In genomic region chr11:124578761-124579160, GRCh38 we compare ENCODE assay signal across 35 cellular contexts. TPM values are rescaled to one million over a fixed set of nuclear protein-coding genes. Genes with fewer than 3 reads are reported as not detected.
"Had no signal": no experiment of that assay in that cellular context is flagged by ENCODE, and none has a peak within 500 bp of the region (broad histone marks: within the 10 kb centered on the region; RNA-seq: fewer than 3 reads in every experiment).

No MANE protein-coding gene starts in this region.

- H3K9me3 ChIP-seq: adrenal gland, body of pancreas, breast epithelium had no signal

- H3K4me3 Mint-ChIP-seq: activated B cell treated with CpG ODN at 0.5 μM for 24 hours; activated CD4-positive, alpha-beta memory T cell treated with anti-CD3 and anti-CD28 coated beads for 36 hours; activated CD4-positive, alpha-beta T cell treated with anti-CD3 and anti-CD28 coated beads, Interleukin-2, amount 10 ng/mL, durations not matched to agents 24 days and 14 days; activated CD8-positive, alpha-beta T cell treated with anti-CD3 and anti-CD28 coated beads for 36 hours; activated naive CD4-positive, alpha-beta T cell treated with anti-CD3 and anti-CD28 coated beads for 36 hours; activated naive CD8-positive, alpha-beta T cell treated with anti-CD3 and anti-CD28 coated beads for 36 hours; activated T-cell treated with anti-CD3 and anti-CD28 coated beads, Interleukin-2, amount 50 U/mL, for 24 hours; T-cell; T-helper 2 cell treated with Interferon-gamma antibody and Interleukin-4, amounts not matched to agents 5 μg/mL and 100 μg/mL, for 36 hours had no signal

- H3K36me3 ChIP-seq: adrenal gland, brain microvascular endothelial cell, breast epithelium had no signal

- H3K4me1 ChIP-seq: adrenal gland, body of pancreas, breast epithelium had no signal

- H3K9me3 Mint-ChIP-seq: activated B cell treated with CpG ODN at 0.5 μM for 24 hours; activated CD4-positive, alpha-beta memory T cell treated with anti-CD3 and anti-CD28 coated beads for 36 hours; activated CD4-positive, alpha-beta T cell treated with anti-CD3 and anti-CD28 coated beads, Interleukin-2, amount 10 ng/mL, durations not matched to agents 24 days and 14 days; activated CD8-positive, alpha-beta T cell treated with anti-CD3 and anti-CD28 coated beads for 36 hours; activated naive CD4-positive, alpha-beta T cell treated with anti-CD3 and anti-CD28 coated beads for 36 hours; activated naive CD4-positive, alpha-beta T cell treated with anti-CD3 and anti-CD28 coated beads, Interleukin-2, amount 50 U/mL, for 72 hours; activated naive CD8-positive, alpha-beta T cell treated with anti-CD3 and anti-CD28 coated beads for 36 hours; activated T-cell treated with anti-CD3 and anti-CD28 coated beads, Interleukin-2, amount 50 U/mL, for 24 hours; activated T-helper 2 cell treated with anti-CD3 and anti-CD28 coated beads, Interferon-gamma antibody, Interleukin-2, Interleukin-4, amounts not matched to agents 10 μg/mL and 5 μg/mL and 100 μg/mL, durations not matched to agents 14 hours and 24 hours and 36 hours; T-cell; T-helper 2 cell treated with Interferon-gamma antibody and Interleukin-4, amounts not matched to agents 5 μg/mL and 100 μg/mL, for 36 hours had no signal

- DNase-seq: activated B cell treated with CpG ODN at 0.5 μM for 24 hours; activated CD4-positive, alpha-beta memory T cell treated with anti-CD3 and anti-CD28 coated beads for 36 hours; activated CD4-positive, alpha-beta T cell treated with anti-CD3 and anti-CD28 coated beads for 4 hours; activated CD4-positive, alpha-beta T cell treated with anti-CD3 and anti-CD28 coated beads, Interleukin-2, amount 10 ng/mL, durations not matched to agents 24 days and 14 days; activated CD4-positive, alpha-beta T cell treated with anti-CD3 and anti-CD28 coated beads, Interleukin-2, amount 50 U/mL, for 1 hour; activated CD4-positive, alpha-beta T cell treated with anti-CD3 and anti-CD28 coated beads, Interleukin-2, amount 50 U/mL, for 4 hours; activated CD4-positive, CD25-positive, alpha-beta regulatory T cell treated with anti-CD3 and anti-CD28 coated beads, Interleukin-2, amount 50 U/mL, for 72 hours; activated CD8-positive, alpha-beta memory T cell treated with anti-CD3 and anti-CD28 coated beads, Interleukin-2, amount 50 U/mL, for 48 hours; activated CD8-positive, alpha-beta T cell treated with anti-CD3 and anti-CD28 coated beads for 36 hours; activated effector memory CD4-positive, alpha-beta T cell treated with Interleukin-2 at 50 U/mL for 16 hours; activated gamma-delta T cell; activated naive CD4-positive, alpha-beta T cell treated with anti-CD3 and anti-CD28 coated beads for 36 hours; activated naive CD4-positive, alpha-beta T cell treated with anti-CD3 and anti-CD28 coated beads, Interleukin-2, amount 50 U/mL, for 16 hours; activated naive CD8-positive, alpha-beta T cell treated with anti-CD3 and anti-CD28 coated beads for 36 hours; activated T-cell treated with anti-CD3 and anti-CD28 coated beads, Interleukin-2, amount 50 U/mL, for 24 hours; activated T-cell treated with anti-CD3 and anti-CD28 coated beads, Interleukin-2, amount 50 U/mL, for 48 hours; adrenal gland; amniotic stem cell; aorta; body of pancreas; brain microvascular endothelial cell; central memory CD4-positive, alpha-beta T cell; T-cell; T-helper 2 cell; T-helper 9 cell had no signal

- H3K36me3 Mint-ChIP-seq: activated CD4-positive, alpha-beta memory T cell treated with anti-CD3 and anti-CD28 coated beads for 36 hours; activated naive CD4-positive, alpha-beta T cell treated with anti-CD3 and anti-CD28 coated beads, Interleukin-2, amount 50 U/mL, for 72 hours; activated naive CD8-positive, alpha-beta T cell treated with anti-CD3 and anti-CD28 coated beads for 36 hours; T-cell had no signal

- H3K27ac Mint-ChIP-seq: activated B cell treated with CpG ODN at 0.5 μM for 24 hours; activated CD4-positive, alpha-beta memory T cell treated with anti-CD3 and anti-CD28 coated beads for 36 hours; activated CD4-positive, alpha-beta T cell treated with anti-CD3 and anti-CD28 coated beads, Interleukin-2, amount 10 ng/mL, durations not matched to agents 24 days and 14 days; activated CD8-positive, alpha-beta T cell treated with anti-CD3 and anti-CD28 coated beads for 36 hours; activated naive CD4-positive, alpha-beta T cell treated with anti-CD3 and anti-CD28 coated beads for 36 hours; activated naive CD4-positive, alpha-beta T cell treated with anti-CD3 and anti-CD28 coated beads, Interleukin-2, amount 50 U/mL, for 72 hours; activated naive CD8-positive, alpha-beta T cell treated with anti-CD3 and anti-CD28 coated beads for 36 hours; activated T-cell treated with anti-CD3 and anti-CD28 coated beads, Interleukin-2, amount 50 U/mL, for 24 hours; activated T-helper 2 cell treated with anti-CD3 and anti-CD28 coated beads, Interferon-gamma antibody, Interleukin-2, Interleukin-4, amounts not matched to agents 10 μg/mL and 5 μg/mL and 100 μg/mL, durations not matched to agents 14 hours and 24 hours and 36 hours; T-cell; T-helper 2 cell treated with Interferon-gamma antibody and Interleukin-4, amounts not matched to agents 5 μg/mL and 100 μg/mL, for 36 hours had no signal

- H3K27ac ChIP-seq: adrenal gland, body of pancreas, brain microvascular endothelial cell, breast epithelium, VCaP had no signal

- H3K27me3 ChIP-seq: adrenal gland, body of pancreas, brain microvascular endothelial cell, breast epithelium had no signal

- H3K4me1 Mint-ChIP-seq: activated B cell treated with CpG ODN at 0.5 μM for 24 hours; activated CD4-positive, alpha-beta T cell treated with anti-CD3 and anti-CD28 coated beads, Interleukin-2, amount 10 ng/mL, durations not matched to agents 24 days and 14 days; activated naive CD8-positive, alpha-beta T cell treated with anti-CD3 and anti-CD28 coated beads for 36 hours; T-cell had no signal

- ATAC-seq: activated CD8-positive, alpha-beta T cell treated with anti-CD3 and anti-CD28 coated beads for 36 hours; activated naive CD4-positive, alpha-beta T cell treated with anti-CD3 and anti-CD28 coated beads, Interleukin-2, amount 50 U/mL, for 72 hours; body of pancreas; T-cell had no signal

- H3K4me3 ChIP-seq: adrenal gland, body of pancreas, breast epithelium had no signal

RNA-seq across cellular contexts. Expression of gene OR8A1, which starts 9.0 kb away (rescaled TPM):
- total RNA-seq: activated B cell treated with CpG ODN at 0.5 μM for 24 hours; activated CD4-positive, alpha-beta memory T cell treated with anti-CD3 and anti-CD28 coated beads for 36 hours; activated CD4-positive, alpha-beta T cell treated with anti-CD3 and anti-CD28 coated beads, Interleukin-2, amount 10 ng/mL, durations not matched to agents 24 days and 14 days; activated CD8-positive, alpha-beta memory T cell treated with anti-CD3 and anti-CD28 coated beads for 36 hours; activated CD8-positive, alpha-beta T cell treated with anti-CD3 and anti-CD28 coated beads for 36 hours; activated naive CD4-positive, alpha-beta T cell treated with anti-CD3 and anti-CD28 coated beads for 36 hours; activated naive CD4-positive, alpha-beta T cell treated with anti-CD3 and anti-CD28 coated beads, Interleukin-2, amount 50 U/mL, for 72 hours; activated naive CD8-positive, alpha-beta T cell treated with anti-CD3 and anti-CD28 coated beads for 36 hours; activated T-helper 2 cell treated with anti-CD3 and anti-CD28 coated beads, Interferon-gamma antibody, Interleukin-2, Interleukin-4, amounts not matched to agents 10 μg/mL and 5 μg/mL and 100 μg/mL, durations not matched to agents 14 hours and 24 hours and 36 hours; adrenal gland; aorta; astrocyte; body of pancreas; breast epithelium; cardiac septum; cerebellum; T-cell; T-helper 1 cell treated with Interleukin-12 subunit alpha and Interleukin-12 subunit beta and Interleukin-4 antibody, amounts not matched to agents 30 ng/mL and 1 ng/mL, for 36 hours had no signal

RNA-seq across cellular contexts. Expression of gene PANX3, which starts 32.5 kb away (rescaled TPM):
- total RNA-seq: activated B cell treated with CpG ODN at 0.5 μM for 24 hours; activated CD4-positive, alpha-beta memory T cell treated with anti-CD3 and anti-CD28 coated beads for 36 hours; activated CD4-positive, alpha-beta T cell treated with anti-CD3 and anti-CD28 coated beads, Interleukin-2, amount 10 ng/mL, durations not matched to agents 24 days and 14 days; activated CD8-positive, alpha-beta memory T cell treated with anti-CD3 and anti-CD28 coated beads for 36 hours; activated CD8-positive, alpha-beta T cell treated with anti-CD3 and anti-CD28 coated beads for 36 hours; activated naive CD4-positive, alpha-beta T cell treated with anti-CD3 and anti-CD28 coated beads for 36 hours; activated naive CD4-positive, alpha-beta T cell treated with anti-CD3 and anti-CD28 coated beads, Interleukin-2, amount 50 U/mL, for 72 hours; activated naive CD8-positive, alpha-beta T cell treated with anti-CD3 and anti-CD28 coated beads for 36 hours; activated T-helper 2 cell treated with anti-CD3 and anti-CD28 coated beads, Interferon-gamma antibody, Interleukin-2, Interleukin-4, amounts not matched to agents 10 μg/mL and 5 μg/mL and 100 μg/mL, durations not matched to agents 14 hours and 24 hours and 36 hours; adrenal gland; aorta; astrocyte; body of pancreas; breast epithelium; cardiac septum; cerebellum; T-cell; T-helper 1 cell treated with Interleukin-12 subunit alpha and Interleukin-12 subunit beta and Interleukin-4 antibody, amounts not matched to agents 30 ng/mL and 1 ng/mL, for 36 hours had no signal

RNA-seq across cellular contexts. Expression of gene OR8B12, which starts 35.3 kb away (rescaled TPM):
- total RNA-seq: activated B cell treated with CpG ODN at 0.5 μM for 24 hours; activated CD4-positive, alpha-beta memory T cell treated with anti-CD3 and anti-CD28 coated beads for 36 hours; activated CD4-positive, alpha-beta T cell treated with anti-CD3 and anti-CD28 coated beads, Interleukin-2, amount 10 ng/mL, durations not matched to agents 24 days and 14 days; activated CD8-positive, alpha-beta memory T cell treated with anti-CD3 and anti-CD28 coated beads for 36 hours; activated CD8-positive, alpha-beta T cell treated with anti-CD3 and anti-CD28 coated beads for 36 hours; activated naive CD4-positive, alpha-beta T cell treated with anti-CD3 and anti-CD28 coated beads for 36 hours; activated naive CD4-positive, alpha-beta T cell treated with anti-CD3 and anti-CD28 coated beads, Interleukin-2, amount 50 U/mL, for 72 hours; activated naive CD8-positive, alpha-beta T cell treated with anti-CD3 and anti-CD28 coated beads for 36 hours; activated T-helper 2 cell treated with anti-CD3 and anti-CD28 coated beads, Interferon-gamma antibody, Interleukin-2, Interleukin-4, amounts not matched to agents 10 μg/mL and 5 μg/mL and 100 μg/mL, durations not matched to agents 14 hours and 24 hours and 36 hours; adrenal gland; aorta; astrocyte; body of pancreas; breast epithelium; cardiac septum; cerebellum; T-cell; T-helper 1 cell treated with Interleukin-12 subunit alpha and Interleukin-12 subunit beta and Interleukin-4 antibody, amounts not matched to agents 30 ng/mL and 1 ng/mL, for 36 hours had no signal
